Comparison of ENCODE assay signal across 17 cellular contexts in the genomic region with DNA sequence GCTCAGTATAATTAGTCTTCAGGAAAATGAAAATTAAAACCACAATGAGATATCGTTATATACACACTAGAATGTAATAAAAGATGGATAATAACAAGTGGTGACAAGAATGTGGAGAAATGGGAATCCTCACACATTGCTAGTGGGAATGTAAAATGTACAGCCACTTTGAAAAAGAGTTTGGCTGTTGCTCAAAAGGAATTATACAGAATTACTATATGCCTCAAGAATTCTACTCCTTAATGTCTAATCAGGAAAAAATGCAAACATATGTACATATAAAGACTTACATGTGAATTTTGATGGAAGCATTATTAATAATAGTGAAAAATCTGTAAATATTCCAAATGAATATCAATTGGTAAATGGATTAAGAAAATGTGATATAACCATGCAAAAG.
"Had no signal": no experiment of that assay in that cellular context is flagged by ENCODE, and none has a peak within 500 bp of the region (broad histone marks: within the 10 kb centered on the region; RNA-seq: fewer than 3 reads in every experiment).

No MANE protein-coding gene starts in this region.

- H3K36me3 Mint-ChIP-seq: natural killer cell had no signal

- H3K27me3 Mint-ChIP-seq: dendritic cell treated with granulocyte-macrophage colony-stimulating factor and Interleukin-4, amounts not matched to agents 40 ng/mL and 50 ng/mL, for 4 days; effector memory CD8-positive, alpha-beta T cell had no signal

- H3K4me3 Mint-ChIP-seq: dendritic cell treated with granulocyte-macrophage colony-stimulating factor and Interleukin-4, amounts not matched to agents 40 ng/mL and 50 ng/mL, for 4 days; effector memory CD8-positive, alpha-beta T cell; natural killer cell; neural crest cell had no signal

- H2AFZ ChIP-seq: hepatocyte had no signal

- FAIRE-seq: colon had no signal

- H3K9me3 Mint-ChIP-seq: neural crest cell had no signal

- ATAC-seq: effector memory CD8-positive, alpha-beta T cell; left colon; natural killer cell had no signal

- H3K9me3 ChIP-seq: esophagus squamous epithelium, ovary, right atrium auricular region, sigmoid colon had no signal

- H3K79me2 ChIP-seq: hepatocyte had no signal

- DNase-seq: effector memory CD8-positive, alpha-beta T cell; esophagus squamous epithelium; foreskin melanocyte; left colon; mammary epithelial cell; natural killer cell; ovary; sigmoid colon; stimulated activated CD4-positive, alpha-beta T cell treated with anti-CD3 and anti-CD28 coated beads, Interleukin-12 subunit alpha, Interleukin-12 subunit beta, amount 100 ng/mL, for 4 hours; stimulated activated naive CD4-positive, alpha-beta T cell; trophoblast cell had no signal

- H3K4me3 ChIP-seq: esophagus squamous epithelium, hepatocyte, ovary, right atrium auricular region, sigmoid colon, skin epidermis had no signal

- H3K27ac ChIP-seq: esophagus squamous epithelium, hepatocyte, ovary, right atrium auricular region, sigmoid colon, skin epidermis had no signal

- H3K27ac Mint-ChIP-seq: dendritic cell treated with granulocyte-macrophage colony-stimulating factor and Interleukin-4, amounts not matched to agents 40 ng/mL and 50 ng/mL, for 4 days; effector memory CD8-positive, alpha-beta T cell; natural killer cell had no signal

- H3K4me1 Mint-ChIP-seq: natural killer cell had no signal

- H3K36me3 ChIP-seq: esophagus squamous epithelium, ovary, right atrium auricular region, sigmoid colon had no signal

- H3K27me3 ChIP-seq: esophagus squamous epithelium, hepatocyte, ovary, right atrium auricular region, sigmoid colon had no signal

- H3K4me2 ChIP-seq: hepatocyte had no signal

- H3K4me1 ChIP-seq: esophagus squamous epithelium, right atrium auricular region, sigmoid colon had no signal
